In the genomic region with DNA sequence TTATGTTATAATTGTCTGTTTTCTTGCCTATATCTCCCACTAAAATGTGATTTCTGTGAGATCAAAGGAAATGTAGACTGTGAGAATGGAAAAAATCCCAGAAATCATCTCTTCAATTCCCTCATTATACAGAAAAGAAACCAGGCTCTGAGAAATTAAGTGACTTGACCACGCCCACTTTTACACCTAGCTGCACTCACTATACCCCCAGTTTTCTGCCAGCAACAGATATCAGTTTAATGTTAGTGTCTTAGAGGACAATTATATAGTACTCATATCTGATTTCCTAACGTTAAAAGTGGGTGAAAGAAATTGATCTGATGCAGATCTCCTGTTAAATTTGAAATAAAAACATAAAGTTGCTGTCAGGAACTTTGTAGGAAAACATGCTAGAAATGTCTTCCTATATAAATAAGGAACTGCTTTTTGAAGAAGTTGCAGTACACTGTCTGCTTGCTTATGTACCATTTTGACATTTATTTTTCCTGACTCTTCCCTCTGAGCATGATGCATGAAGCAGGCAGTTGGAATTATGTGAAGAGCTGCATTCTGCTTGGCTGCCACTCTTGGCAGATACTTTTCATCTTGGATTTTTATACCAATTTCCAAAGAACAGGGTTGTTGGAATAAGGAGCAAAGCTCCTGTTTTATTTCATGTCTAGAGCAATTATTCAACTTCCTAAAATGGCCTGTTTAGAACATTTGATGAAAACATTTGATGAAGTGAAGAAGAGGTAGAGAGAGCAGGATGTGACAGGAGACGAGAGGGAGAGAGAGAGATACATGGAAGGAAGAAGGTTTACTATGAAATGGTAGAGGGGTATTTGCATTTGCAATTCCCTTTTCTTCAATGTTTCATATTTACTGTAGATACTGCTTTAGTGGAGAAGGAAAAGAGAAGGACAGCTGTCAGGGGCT, we compare ENCODE assay signal across 18 cellular contexts. TPM values are rescaled to one million over a fixed set of nuclear protein-coding genes. Genes with fewer than 3 reads are reported as not detected.
A peak's percentile ranks its signal among the peaks of the same experiment; 100 is the strongest.
DNase-seq lines count a peak whose midpoint lies in the region; ATAC-seq and TF ChIP-seq lines count a peak whose summit lies in the region.
"Had no signal": no experiment of that assay in that cellular context is flagged by ENCODE, and none has a peak within 500 bp of the region (broad histone marks: within the 10 kb centered on the region; RNA-seq: fewer than 3 reads in every experiment).

No MANE protein-coding gene starts in this region.

- peak overlapping the region; percentile 27 for H3K27ac Mint-ChIP-seq in activated T-cell treated with anti-CD3 and anti-CD28 coated beads, Interleukin-2, amount 50 U/mL, for 72 hours
- peak overlapping the region; percentile 1 for H3K27ac Mint-ChIP-seq in glutamatergic neuron (ENCODE audit: unreplicated experiment)
- H3K27ac Mint-ChIP-seq in stimulated activated naive CD8-positive, alpha-beta T cell treated with anti-CD3 and anti-CD28 coated beads, Interleukin-15, amount 100 ng/mL, for 72 hours, result peak overlapping the region; percentile 8 to 86
- no peak overlapping the region for H3K27ac Mint-ChIP-seq in stimulated activated effector memory CD8-positive, alpha-beta T cell treated with anti-CD3 and anti-CD28 coated beads, Interleukin-12 subunit alpha, Interleukin-12 subunit beta, amount 100 ng/mL, for 72 hours

- TF ChIP-seq CTCF in glutamatergic neuron (IDR thresholded peaks at IDR 0.05; ENCODE audit: partially characterized antibody, unreplicated experiment), result no peak
- no peak for TF ChIP-seq CTCF in body of pancreas (IDR thresholded peaks at IDR 0.05)

- H3K4me1 Mint-ChIP-seq in activated T-cell treated with anti-CD3 and anti-CD28 coated beads, Interleukin-2, amount 50 U/mL, for 72 hours (ENCODE audit: low read depth), result peaks cover 30% of the 10 kb centered on the region
- H3K4me1 Mint-ChIP-seq in glutamatergic neuron (ENCODE audit: low read depth, unreplicated experiment), result peaks cover 11% of the 10 kb centered on the region
- peaks cover 22% of the 10 kb centered on the region for H3K4me1 Mint-ChIP-seq in stimulated activated naive CD8-positive, alpha-beta T cell treated with anti-CD3 and anti-CD28 coated beads, Interleukin-15, amount 100 ng/mL, for 72 hours
- peaks cover 13% of the 10 kb centered on the region for H3K4me1 Mint-ChIP-seq in stimulated activated effector memory CD8-positive, alpha-beta T cell treated with anti-CD3 and anti-CD28 coated beads, Interleukin-12 subunit alpha, Interleukin-12 subunit beta, amount 100 ng/mL, for 72 hours

- no peak overlapping the region for H3K27ac ChIP-seq in body of pancreas
- H3K27ac ChIP-seq: WERI-Rb-1 had no signal

- no peak overlapping the region for H3K4me3 ChIP-seq in body of pancreas
- H3K4me3 ChIP-seq: GM12878 had no signal

- no peak for DNase-seq in activated T-cell treated with anti-CD3 and anti-CD28 coated beads, Interleukin-2, amount 50 U/mL, for 72 hours
- DNase-seq in activated T-cell treated with anti-CD3 and anti-CD28 coated beads for 4 hours (no peak), OCI-M1 (lab: John Stamatoyannopoulos, UW) (peak; percentile 23), glutamatergic neuron (no peak), body of pancreas (no peak)
- no peak for DNase-seq in stimulated activated naive CD8-positive, alpha-beta T cell treated with anti-CD3 and anti-CD28 coated beads, Interleukin-15, amount 100 ng/mL, for 72 hours
- DNase-seq in stimulated activated effector memory CD8-positive, alpha-beta T cell treated with anti-CD3 and anti-CD28 coated beads, Interleukin-12 subunit alpha, Interleukin-12 subunit beta, amount 100 ng/mL, for 72 hours (ENCODE audit: low spot score in 2 of 2), result no peak
- DNase-seq: ACHN; effector memory CD8-positive, alpha-beta T cell; Karpas-422; left cardiac atrium; NCI-H1436 treated with DMSO at 0.1 percent for 48 hours; RPMI8226; stimulated activated CD4-positive, alpha-beta T cell treated with anti-CD3 and anti-CD28 coated beads, Interleukin-12 subunit alpha, Interleukin-12 subunit beta, amount 100 ng/mL, for 4 hours; stimulated activated naive CD4-positive, alpha-beta T cell; WERI-Rb-1 had no signal

- no peak for TF ChIP-seq POLR2A in body of pancreas (IDR thresholded peaks at IDR 0.05)

- intact Hi-C loops in body of pancreas (cut with DNase I), result no loop called here

- H3K9me3 ChIP-seq in body of pancreas, result no peaks in the 10 kb centered on the region

- no peaks in the 10 kb centered on the region for H3K36me3 ChIP-seq in body of pancreas (replicated peaks in 1 of 2; ENCODE audit: insufficient read depth in 1 of 2, low read depth in 2 of 2)
- H3K36me3 ChIP-seq: WERI-Rb-1 had no signal

- 36 to 42% methylated on average over 3 of the region's 3 CpGs for WGBS in body of pancreas, 2 donors

- peak overlapping the region in 1 of 2 donors; percentile 1 for H3K4me3 Mint-ChIP-seq in activated T-cell treated with anti-CD3 and anti-CD28 coated beads, Interleukin-2, amount 50 U/mL, for 72 hours
- peak overlapping the region; percentile 8 for H3K4me3 Mint-ChIP-seq in glutamatergic neuron (ENCODE audit: unreplicated experiment)
- H3K4me3 Mint-ChIP-seq in stimulated activated naive CD8-positive, alpha-beta T cell treated with anti-CD3 and anti-CD28 coated beads, Interleukin-15, amount 100 ng/mL, for 72 hours, result no peak overlapping the region
- H3K4me3 Mint-ChIP-seq in stimulated activated effector memory CD8-positive, alpha-beta T cell treated with anti-CD3 and anti-CD28 coated beads, Interleukin-12 subunit alpha, Interleukin-12 subunit beta, amount 100 ng/mL, for 72 hours, result no peak overlapping the region
- H3K4me3 Mint-ChIP-seq: effector memory CD8-positive, alpha-beta T cell had no signal

- H3K9me3 Mint-ChIP-seq in activated T-cell treated with anti-CD3 and anti-CD28 coated beads, Interleukin-2, amount 50 U/mL, for 72 hours, result no peaks in the 10 kb centered on the region
- H3K9me3 Mint-ChIP-seq in glutamatergic neuron (ENCODE audit: unreplicated experiment), result peaks cover 2% of the 10 kb centered on the region
- H3K9me3 Mint-ChIP-seq in stimulated activated naive CD8-positive, alpha-beta T cell treated with anti-CD3 and anti-CD28 coated beads, Interleukin-15, amount 100 ng/mL, for 72 hours, result no peaks in the 10 kb centered on the region
- no peaks in the 10 kb centered on the region for H3K9me3 Mint-ChIP-seq in stimulated activated effector memory CD8-positive, alpha-beta T cell treated with anti-CD3 and anti-CD28 coated beads, Interleukin-12 subunit alpha, Interleukin-12 subunit beta, amount 100 ng/mL, for 72 hours
- H3K9me3 Mint-ChIP-seq: effector memory CD8-positive, alpha-beta T cell had no signal

- H3K4me1 ChIP-seq in body of pancreas, result no peaks in the 10 kb centered on the region

- no peak for ATAC-seq in activated T-cell treated with anti-CD3 and anti-CD28 coated beads, Interleukin-2, amount 50 U/mL, for 72 hours (replicated peaks in 1 of 2)
- ATAC-seq in stimulated activated naive CD8-positive, alpha-beta T cell treated with anti-CD3 and anti-CD28 coated beads, Interleukin-15, amount 100 ng/mL, for 72 hours, result no peak
- no peak for ATAC-seq in stimulated activated effector memory CD8-positive, alpha-beta T cell treated with anti-CD3 and anti-CD28 coated beads, Interleukin-12 subunit alpha, Interleukin-12 subunit beta, amount 100 ng/mL, for 72 hours
- ATAC-seq in body of pancreas, result no peak
- no peak for ATAC-seq in GM19328 (IDR thresholded peaks at IDR 0.05; ENCODE audit: unreplicated experiment)
- ATAC-seq: effector memory CD8-positive, alpha-beta T cell; GM12878; left cardiac atrium had no signal

- H3K27me3 ChIP-seq in body of pancreas, result no peaks in the 10 kb centered on the region

- no peaks in the 10 kb centered on the region for H3K27me3 Mint-ChIP-seq in activated T-cell treated with anti-CD3 and anti-CD28 coated beads, Interleukin-2, amount 50 U/mL, for 72 hours (ENCODE audit: low read depth)
- peaks cover 2% of the 10 kb centered on the region for H3K27me3 Mint-ChIP-seq in glutamatergic neuron (ENCODE audit: unreplicated experiment)
- H3K27me3 Mint-ChIP-seq in stimulated activated naive CD8-positive, alpha-beta T cell treated with anti-CD3 and anti-CD28 coated beads, Interleukin-15, amount 100 ng/mL, for 72 hours, result no peaks in the 10 kb centered on the region
- H3K27me3 Mint-ChIP-seq: effector memory CD8-positive, alpha-beta T cell had no signal

- H3K36me3 Mint-ChIP-seq in activated T-cell treated with anti-CD3 and anti-CD28 coated beads, Interleukin-2, amount 50 U/mL, for 72 hours (ENCODE audit: insufficient read depth in 2 of 2), result peaks cover 11 to 28% of the 10 kb centered on the region in 2 donors
- no peaks in the 10 kb centered on the region for H3K36me3 Mint-ChIP-seq in glutamatergic neuron (ENCODE audit: unreplicated experiment)
- H3K36me3 Mint-ChIP-seq in stimulated activated effector memory CD8-positive, alpha-beta T cell treated with anti-CD3 and anti-CD28 coated beads, Interleukin-12 subunit alpha, Interleukin-12 subunit beta, amount 100 ng/mL, for 72 hours, result peaks cover 89% of the 10 kb centered on the region

RNA-seq across cellular contexts. Expression of gene RICTOR, which starts 57.3 kb away (rescaled TPM):
- total RNA-seq in activated T-cell treated with anti-CD3 and anti-CD28 coated beads, Interleukin-2, amount 50 U/mL, for 72 hours, result 10 to 100 TPM; 34.6 to 47.0 TPM
- 39.3 TPM for total RNA-seq in glutamatergic neuron (ENCODE audit: unreplicated experiment)
- 10 to 100 TPM; 20.8 to 27.5 TPM for total RNA-seq in body of pancreas
